ENCODE assay signal across 28 cellular contexts in the genomic region with DNA sequence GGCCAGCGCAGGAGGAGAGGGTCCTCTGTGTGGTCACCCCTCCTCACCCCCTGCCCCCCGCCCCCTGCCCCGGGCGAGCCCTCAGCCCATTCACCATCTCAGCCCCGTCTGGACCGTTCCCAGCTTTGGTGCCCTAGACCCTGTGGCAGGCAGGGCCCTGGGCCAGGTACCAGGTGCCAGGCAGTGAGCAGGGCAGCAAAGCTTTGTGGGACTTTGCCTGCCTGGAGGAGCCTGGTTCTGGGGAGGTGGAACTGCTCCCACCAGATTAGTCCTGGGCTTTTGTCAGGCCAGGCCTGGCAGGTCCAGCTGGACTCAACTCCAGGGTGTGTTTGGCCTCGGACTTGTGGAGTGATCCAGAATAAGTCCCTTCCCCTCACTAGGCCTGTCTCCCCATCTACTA. TPM values are rescaled to one million over a fixed set of nuclear protein-coding genes. Genes with fewer than 3 reads are reported as not detected.
DNase-seq lines count a peak whose midpoint lies in the region; FAIRE-seq and TF ChIP-seq lines count a peak whose summit lies in the region.
"Had no signal": no experiment of that assay in that cellular context is flagged by ENCODE, and none has a peak within 500 bp of the region (broad histone marks: within the 10 kb centered on the region; RNA-seq: fewer than 3 reads in every experiment).

No MANE protein-coding gene starts in this region.

- DNase-seq in bronchial epithelial cell (ENCODE audit: low read depth), result no peak
- DNase-seq in neural progenitor cell (ENCODE audit: low spot score), result no peak
- no peak for DNase-seq in SKM-1 treated with dmso at 0.1 percent for 144 hours (lab: John Stamatoyannopoulos, UW; ENCODE audit: unreplicated experiment)
- no peak for DNase-seq in NCI-H2196 (lab: John Stamatoyannopoulos, UW; ENCODE audit: unreplicated experiment)
- no peak for DNase-seq in central memory CD4-positive, alpha-beta T cell
- DNase-seq: 8988T; ACHN; BE2C; C1 segment of cervical spinal cord; CD4-positive, alpha-beta memory T cell; CD4-positive, CD25-positive, alpha-beta regulatory T cell; CD8-positive, alpha-beta memory T cell; COR-L47; DMS 273 treated with DMSO at 0.1 percent for 48 hours; DMS153; DMS53; DMS79; DND-41; EL; GDM1 had no signal

- no peak overlapping the region for H3K4me2 ChIP-seq in neural progenitor cell
- H3K4me2 ChIP-seq: BLaER1 had no signal

- H3K27me3 Mint-ChIP-seq in neural progenitor cell (ENCODE audit: insufficient read depth, low read depth), result peaks cover 2% of the 10 kb centered on the region
- H3K27me3 Mint-ChIP-seq: CD4-positive, alpha-beta memory T cell; CD4-positive, CD25-positive, alpha-beta regulatory T cell had no signal

- no peaks in the 10 kb centered on the region for H3K27me3 ChIP-seq in bronchial epithelial cell (ENCODE audit: control insufficient read depth, insufficient read depth, low read length)
- H3K27me3 ChIP-seq in neural progenitor cell, result no peaks in the 10 kb centered on the region
- H3K27me3 ChIP-seq: BE2C, BLaER1 had no signal

- H3K36me3 Mint-ChIP-seq in neural progenitor cell, result no peaks in the 10 kb centered on the region
- H3K36me3 Mint-ChIP-seq: CD4-positive, alpha-beta memory T cell; CD4-positive, CD25-positive, alpha-beta regulatory T cell; CD8-positive, alpha-beta memory T cell had no signal

- H3K27ac ChIP-seq in angular gyrus (ENCODE audit: low read depth, low read length), result peak overlapping the region; percentile 3
- H3K27ac ChIP-seq in neural progenitor cell, result no peak overlapping the region
- H3K27ac ChIP-seq: BLaER1 had no signal

- H2AFZ ChIP-seq in neural progenitor cell (replicated peaks), result no peak overlapping the region

- no peaks in the 10 kb centered on the region for H3K79me2 ChIP-seq in neural progenitor cell (ENCODE audit: low read depth)

- no peaks in the 10 kb centered on the region for H3F3A ChIP-seq in neural progenitor cell (ENCODE audit: low read depth)

- no peak overlapping the region for H3K4me3 Mint-ChIP-seq in neural progenitor cell
- H3K4me3 Mint-ChIP-seq: CD14-positive monocyte; CD4-positive, CD25-positive, alpha-beta regulatory T cell; CD8-positive, alpha-beta memory T cell had no signal

- no peak overlapping the region for H3K9ac ChIP-seq in neural progenitor cell
- H3K9ac ChIP-seq: BLaER1 had no signal

- no peak overlapping the region for H3K4me3 ChIP-seq in bronchial epithelial cell (ENCODE audit: low read depth, low read length)
- no peak overlapping the region for H3K4me3 ChIP-seq in neural progenitor cell
- H3K4me3 ChIP-seq: BLaER1, GM12878 had no signal

- no peaks in the 10 kb centered on the region for H4K20me1 ChIP-seq in neural progenitor cell (ENCODE audit: low read depth)
- H4K20me1 ChIP-seq: BLaER1 had no signal

- FAIRE-seq in bronchial epithelial cell (lab: Jason Lieb, UNC), result peak; percentile 23
- FAIRE-seq: A204.1, GM12878, GM12892, GM18507, GM19239 had no signal

- peaks cover 3% of the 10 kb centered on the region for H3K4me1 Mint-ChIP-seq in neural progenitor cell
- H3K4me1 Mint-ChIP-seq: CD4-positive, alpha-beta memory T cell; CD4-positive, CD25-positive, alpha-beta regulatory T cell; CD8-positive, alpha-beta memory T cell had no signal

- peak overlapping the region; percentile 63 for H3K27ac Mint-ChIP-seq in neural progenitor cell
- H3K27ac Mint-ChIP-seq: CD4-positive, alpha-beta memory T cell had no signal

- TF ChIP-seq CTCF in bronchial epithelial cell (IDR thresholded peaks at IDR 0.05; ENCODE audit: insufficient read depth, low read length, severe bottlenecking) (no peak), neural progenitor cell (IDR thresholded peaks at IDR 0.05) (no peak)

- no peaks in the 10 kb centered on the region for H3K4me1 ChIP-seq in neural progenitor cell
- H3K4me1 ChIP-seq: BE2C had no signal

- H3K36me3 ChIP-seq in bronchial epithelial cell (ENCODE audit: control insufficient read depth, insufficient read depth, low read length) (no peaks in the 10 kb centered on the region), neural progenitor cell (no peaks in the 10 kb centered on the region)
- H3K36me3 ChIP-seq: BE2C, BLaER1 had no signal

- no peaks in the 10 kb centered on the region for H3K9me3 Mint-ChIP-seq in neural progenitor cell
- H3K9me3 Mint-ChIP-seq: CD14-positive monocyte; CD4-positive, alpha-beta memory T cell; CD8-positive, alpha-beta memory T cell had no signal

- no peaks in the 10 kb centered on the region for H3K9me3 ChIP-seq in neural progenitor cell (ENCODE audit: low read depth)
- H3K9me3 ChIP-seq: BE2C, BLaER1 had no signal

RNA-seq across cellular contexts. Expression of a gene that starts 13.7 kb away (rescaled TPM):
- under 0.01 and 0.13 TPM in 2 replicates for total RNA-seq in bronchial epithelial cell
- total RNA-seq in neural progenitor cell (ENCODE audit: low replicate concordance), result 1.9 and 5.8 TPM in 2 replicates

RNA-seq across cellular contexts. Expression of a gene that starts 53.6 kb away (rescaled TPM):
- total RNA-seq in bronchial epithelial cell, result 61.3 and 159 TPM in 2 replicates
- 71.4 and 98.9 TPM in 2 replicates for total RNA-seq in neural progenitor cell (ENCODE audit: low replicate concordance)

RNA-seq across cellular contexts. Expression of a gene that starts 53.9 kb away (rescaled TPM):
- total RNA-seq in bronchial epithelial cell, result 5.9 and 9.7 TPM in 2 replicates
- total RNA-seq in neural progenitor cell (ENCODE audit: low replicate concordance), result 51.8 and 68.9 TPM in 2 replicates

RNA-seq across cellular contexts. Expression of a gene that starts 58.6 kb away (rescaled TPM):
- total RNA-seq in bronchial epithelial cell (under 0.01 and 0.13 TPM in 2 replicates), neural progenitor cell (ENCODE audit: low replicate concordance) (1.1 and 4.6 TPM in 2 replicates)
